In the genomic region with DNA sequence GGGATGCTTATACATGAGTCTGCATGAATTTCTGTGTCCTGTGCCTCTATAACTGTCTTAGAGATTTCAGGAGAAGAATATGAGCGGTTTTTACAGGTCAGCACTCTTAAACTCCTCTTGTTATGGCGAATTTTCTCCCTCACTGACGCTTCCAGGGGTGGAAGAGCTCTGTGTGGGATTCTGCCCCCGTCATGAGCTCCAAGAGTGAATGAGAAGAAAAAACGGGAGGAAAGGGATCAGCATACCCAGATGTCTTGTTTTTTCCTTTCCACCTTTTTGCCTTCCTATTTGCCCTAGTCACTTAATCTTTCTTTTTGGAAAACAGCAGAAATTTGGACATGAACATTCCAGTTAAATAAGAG, we compare ENCODE assay signal across 8 cellular contexts. TPM values are rescaled to one million over a fixed set of nuclear protein-coding genes. Genes with fewer than 3 reads are reported as not detected.
DNase-seq lines count a peak whose midpoint lies in the region; ATAC-seq and TF ChIP-seq lines count a peak whose summit lies in the region.

No MANE protein-coding gene starts in this region.

- TF ChIP-seq CTCF in thoracic aorta (IDR thresholded peaks at IDR 0.05) = no peak

- H3K4me1 Mint-ChIP-seq in activated T-cell treated with anti-CD3 and anti-CD28 coated beads, Interleukin-2, amount 50 U/mL, for 24 hours (ENCODE audit: low read depth) = peaks cover 20% of the 10 kb centered on the region
- H3K4me1 Mint-ChIP-seq in activated naive CD8-positive, alpha-beta T cell (ENCODE audit: low read depth) = peaks cover 17% of the 10 kb centered on the region

- peaks cover 6% of the 10 kb centered on the region for H3K27me3 Mint-ChIP-seq in activated T-cell treated with anti-CD3 and anti-CD28 coated beads, Interleukin-2, amount 50 U/mL, for 24 hours
- peaks cover 3% of the 10 kb centered on the region for H3K27me3 Mint-ChIP-seq in activated naive CD8-positive, alpha-beta T cell

- no peaks in the 10 kb centered on the region for H3K27me3 ChIP-seq in thoracic aorta (replicated peaks; ENCODE audit: insufficient read depth)

- H3K9me3 ChIP-seq in thoracic aorta = no peaks in the 10 kb centered on the region

- peak overlapping the region; percentile 49 to 51 for H3K27ac ChIP-seq in thoracic aorta

- H3K4me3 ChIP-seq in thoracic aorta = peak overlapping the region; percentile 93

- peak overlapping the region; percentile 92 for H3K4me3 Mint-ChIP-seq in activated T-cell treated with anti-CD3 and anti-CD28 coated beads, Interleukin-2, amount 50 U/mL, for 24 hours
- H3K4me3 Mint-ChIP-seq in activated naive CD8-positive, alpha-beta T cell = peak overlapping the region; percentile 99

- DNase-seq in activated T-cell treated with anti-CD3 and anti-CD28 coated beads, Interleukin-2, amount 50 U/mL, for 24 hours = no peak
- DNase-seq in activated T-cell treated with anti-CD3 and anti-CD28 coated beads, Interleukin-2, amount 50 U/mL, for 1 hour = no peak
- peak; percentile 25 for DNase-seq in inferior parietal cortex (ENCODE audit: extremely low spot score)
- no peak for DNase-seq in thoracic aorta (ENCODE audit: low spot score)
- no peak for DNase-seq in 8988T
- DNase-seq in GDM1 (lab: John Stamatoyannopoulos, UW) = no peak

- H3K9me3 Mint-ChIP-seq in activated T-cell treated with anti-CD3 and anti-CD28 coated beads, Interleukin-2, amount 50 U/mL, for 24 hours = no peaks in the 10 kb centered on the region
- H3K9me3 Mint-ChIP-seq in activated naive CD8-positive, alpha-beta T cell (ENCODE audit: low read depth) = no peaks in the 10 kb centered on the region

- H3K27ac Mint-ChIP-seq in activated T-cell treated with anti-CD3 and anti-CD28 coated beads, Interleukin-2, amount 50 U/mL, for 24 hours = peak overlapping the region; percentile 9
- peak overlapping the region; percentile 4 for H3K27ac Mint-ChIP-seq in activated naive CD8-positive, alpha-beta T cell

- no peaks in the 10 kb centered on the region for H3K36me3 ChIP-seq in thoracic aorta

- peaks cover 38% of the 10 kb centered on the region for H3K36me3 Mint-ChIP-seq in activated T-cell treated with anti-CD3 and anti-CD28 coated beads, Interleukin-2, amount 50 U/mL, for 24 hours (ENCODE audit: low read depth)
- H3K36me3 Mint-ChIP-seq in activated naive CD8-positive, alpha-beta T cell = peaks cover 3% of the 10 kb centered on the region

- ATAC-seq in thoracic aorta (ENCODE audit: insufficient number of reproducible peaks, low FRiP score, low read depth) (no peak), GM21526 (IDR thresholded peaks at IDR 0.05; ENCODE audit: low FRiP score, unreplicated experiment) (no peak)

- peaks cover 3 to 22% of the 10 kb centered on the region in 2 donors for H3K4me1 ChIP-seq in thoracic aorta (ENCODE audit: control insufficient read depth in 1 of 2, low read depth in 2 of 2)

RNA-seq across cellular contexts. Expression of a gene that starts 0.7 kb away (rescaled TPM):
- total RNA-seq in thoracic aorta = 10 to 100 TPM; 50.1 to 62.2 TPM

RNA-seq across cellular contexts. Expression of a gene that starts 13.9 kb away (rescaled TPM):
- total RNA-seq in thoracic aorta = 10 to 100 TPM; 23.2 to 24.6 TPM

RNA-seq across cellular contexts. Expression of a gene that starts 37.5 kb away (rescaled TPM):
- 10 to 100 TPM; 20.7 to 45.3 TPM for total RNA-seq in thoracic aorta
